ENCODE assay signal across 16 cellular contexts in genomic region chr3:13536832-13537231, GRCh38. TPM values are rescaled to one million over a fixed set of nuclear protein-coding genes. Genes with fewer than 3 reads are reported as not detected.
DNase-seq lines count a peak whose midpoint lies in the region; ATAC-seq and TF ChIP-seq lines count a peak whose summit lies in the region.
"Had no signal": no experiment of that assay in that cellular context is flagged by ENCODE, and none has a peak within 500 bp of the region (broad histone marks: within the 10 kb centered on the region; RNA-seq: fewer than 3 reads in every experiment).

No MANE protein-coding gene starts in this region.

- H3K9me3 Mint-ChIP-seq in Calu3 (ENCODE audit: low read depth, unreplicated experiment) (peaks cover 4% of the 10 kb centered on the region), neural crest cell (peaks cover 2% of the 10 kb centered on the region)
- H3K9me3 Mint-ChIP-seq in central memory CD8-positive, alpha-beta T cell = no peaks in the 10 kb centered on the region

- peak; percentile 24 for DNase-seq in Calu3
- DNase-seq in MV-4-11 (lab: John Stamatoyannopoulos, UW) = peak; percentile 15
- no peak for DNase-seq in central memory CD8-positive, alpha-beta T cell (ENCODE audit: low spot score in 2 of 2)
- DNase-seq in neural crest cell (ENCODE audit: low read depth, low spot score) = no peak
- no peak for DNase-seq in SKM-1 (lab: John Stamatoyannopoulos, UW; ENCODE audit: unreplicated experiment)
- DNase-seq in Peyer's patch = no peak
- DNase-seq: activated CD4-positive, alpha-beta T cell treated with anti-CD3 and anti-CD28 coated beads for 48 hours; activated effector memory CD4-positive, alpha-beta T cell treated with Interleukin-2 at 50 U/mL for 16 hours; colonic mucosa; NCI-H345; SK-N-SH; stimulated activated CD4-positive, alpha-beta T cell treated with anti-CD3 and anti-CD28 coated beads, Interleukin-2, amount 100 ng/mL, for 24 hours had no signal

- no peaks in the 10 kb centered on the region for H3K36me3 ChIP-seq in Peyer's patch
- H3K36me3 ChIP-seq: colonic mucosa had no signal

- intact Hi-C loops in Calu3 (cut with micrococcal nuclease; ENCODE audit: unreplicated experiment) = no loop called here

- no peaks in the 10 kb centered on the region for H3K27me3 ChIP-seq in Peyer's patch

- H3K27ac ChIP-seq in Peyer's patch = no peak overlapping the region
- H3K27ac ChIP-seq: colonic mucosa, KMS-11 had no signal

- H3K4me3 Mint-ChIP-seq in Calu3 (ENCODE audit: low read depth, unreplicated experiment) (no peak overlapping the region), neural crest cell (no peak overlapping the region)
- no peak overlapping the region for H3K4me3 Mint-ChIP-seq in central memory CD8-positive, alpha-beta T cell

- H3K36me3 Mint-ChIP-seq in Calu3 (ENCODE audit: insufficient read depth, unreplicated experiment) (peaks cover 21% of the 10 kb centered on the region), neural crest cell (ENCODE audit: low read depth) (no peaks in the 10 kb centered on the region)
- no peaks in the 10 kb centered on the region for H3K36me3 Mint-ChIP-seq in central memory CD8-positive, alpha-beta T cell (ENCODE audit: insufficient read depth)

- CTCF ChIA-PET in Calu3 (lab: Charles Lee) = no interaction called here

- H3K4me1 ChIP-seq in Peyer's patch = no peaks in the 10 kb centered on the region
- H3K4me1 ChIP-seq: colonic mucosa had no signal

- no TSS peak for BruUV-seq in Calu3 (replicated peaks; lab: Mats Ljungman, UMichigan)

- no peaks in the 10 kb centered on the region for H3K9me3 ChIP-seq in Peyer's patch
- H3K9me3 ChIP-seq: colonic mucosa, SK-N-SH had no signal

- H3K4me3 ChIP-seq in Peyer's patch = no peak overlapping the region
- H3K4me3 ChIP-seq: colonic mucosa, GM12878 had no signal

- TF ChIP-seq CTCF in Calu3 (IDR thresholded peaks at IDR 0.05; ENCODE audit: unreplicated experiment) (no peak), neural crest cell (conservative IDR thresholded peaks at IDR 0.05) (no peak), Peyer's patch (IDR thresholded peaks at IDR 0.05) (no peak)

- H3K27me3 Mint-ChIP-seq in Calu3 (ENCODE audit: unreplicated experiment) = no peaks in the 10 kb centered on the region
- H3K27me3 Mint-ChIP-seq in central memory CD8-positive, alpha-beta T cell = peaks cover 43% of the 10 kb centered on the region
- H3K27me3 Mint-ChIP-seq in neural crest cell (ENCODE audit: low read depth) = no peaks in the 10 kb centered on the region

- peak overlapping the region; percentile 19 for H3K27ac Mint-ChIP-seq in Calu3 (ENCODE audit: unreplicated experiment)
- peak overlapping the region; percentile 14 for H3K27ac Mint-ChIP-seq in central memory CD8-positive, alpha-beta T cell (ENCODE audit: low read depth)
- H3K27ac Mint-ChIP-seq in neural crest cell (ENCODE audit: unreplicated experiment) = peak overlapping the region; percentile 96

- H3K4me1 Mint-ChIP-seq in Calu3 (ENCODE audit: low read depth, unreplicated experiment) (peaks cover 35% of the 10 kb centered on the region), neural crest cell (peaks cover 19% of the 10 kb centered on the region)
- H3K4me1 Mint-ChIP-seq in central memory CD8-positive, alpha-beta T cell = peaks cover 7% of the 10 kb centered on the region

- no peak for ATAC-seq in central memory CD8-positive, alpha-beta T cell (replicated peaks; ENCODE audit: extremely low read depth, poor library complexity, severe bottlenecking)
- ATAC-seq in GM19463 (IDR thresholded peaks at IDR 0.05; ENCODE audit: unreplicated experiment) (no peak), HG03108 (IDR thresholded peaks at IDR 0.05; ENCODE audit: unreplicated experiment) (no peak)
- ATAC-seq: GM12878 had no signal

- TF ChIP-seq POLR2A in Peyer's patch (IDR thresholded peaks at IDR 0.05) = no peak

RNA-seq across cellular contexts. Expression of gene FBLN2, which starts 12.1 kb away (rescaled TPM):
- not detected in 2 replicates for total RNA-seq in Calu3 (2022)
- total RNA-seq in neural crest cell = 4.9 and 6.3 TPM in 2 replicates
- 10 to 100 TPM; 20.6 to 51.2 (median 32.8) TPM for total RNA-seq in Peyer's patch

RNA-seq across cellular contexts. Expression of gene HDAC11, which starts 56.7 kb away (rescaled TPM):
- 11.8 and 16.5 TPM in 2 replicates for total RNA-seq in Calu3 (2022)
- total RNA-seq in neural crest cell = 12.6 and 14.0 TPM in 2 replicates
- 10 to 100 TPM; 17.7 to 28.5 (median 21.3) TPM for total RNA-seq in Peyer's patch

Comparison
In these comparisons a context has a peak if more than half of its experiments do, and no peak if none do; other contexts are left out.
1. DNase-seq: peak in Calu3 (single experiment) and MV-4-11 (single experiment); none in central memory CD8-positive, alpha-beta T cell (0 of 2), neural crest cell (single experiment), SKM-1 (single experiment) and Peyer's patch (0 of 3).
2. H3K27ac Mint-ChIP-seq: peak in every context shown above with its lines; median percentile 96 in neural crest cell; 19 in Calu3; 14 in central memory CD8-positive, alpha-beta T cell.